8 cellular contexts compared by ENCODE assay signal in the genomic region with DNA sequence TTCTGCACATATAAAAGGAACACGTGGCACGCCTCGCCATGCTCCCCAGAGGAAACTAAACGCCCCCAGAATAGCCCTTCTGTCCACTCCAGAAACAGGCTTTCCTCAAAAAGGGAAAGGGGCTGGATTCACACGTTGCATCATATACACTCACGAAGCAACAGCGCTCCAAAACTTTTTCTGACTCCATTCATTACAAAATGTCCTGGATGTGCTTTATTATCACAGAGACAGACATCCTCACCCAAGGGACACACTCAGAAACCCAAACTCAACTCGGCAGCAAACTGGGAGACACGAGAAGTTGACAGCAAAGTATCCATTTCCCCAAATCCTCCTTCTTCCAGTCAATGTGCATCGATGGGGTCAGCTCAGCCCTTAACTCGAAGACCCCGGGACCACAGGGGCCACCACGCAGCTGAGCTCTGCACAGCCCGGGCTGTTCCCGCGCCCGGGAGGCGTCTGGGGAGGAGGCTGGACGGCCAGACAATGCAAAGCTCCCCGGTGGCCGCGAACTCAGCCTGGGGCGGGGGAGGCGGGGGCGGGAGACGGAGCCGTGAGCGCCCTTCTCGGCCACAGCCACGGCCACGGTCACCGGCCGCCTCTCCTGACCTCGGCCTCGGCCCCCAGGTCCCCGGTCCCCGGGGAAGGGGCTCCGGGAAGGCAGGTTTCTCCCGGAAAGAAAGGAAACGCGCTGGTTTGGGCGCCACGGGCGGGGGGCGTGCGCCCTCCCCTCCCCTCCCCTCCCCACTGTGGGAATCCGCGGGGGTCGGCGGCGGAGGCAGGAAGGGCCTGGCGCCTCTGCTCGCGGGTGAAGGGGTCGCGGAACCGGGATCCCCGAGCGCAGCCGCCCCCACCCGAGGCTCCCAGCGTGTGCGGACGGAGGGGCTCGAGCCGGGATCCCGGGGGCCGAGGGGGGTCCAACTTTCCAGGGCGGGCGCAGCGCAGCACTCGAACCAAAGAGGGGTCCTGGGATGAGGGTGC. TPM values are rescaled to one million over a fixed set of nuclear protein-coding genes. Genes with fewer than 3 reads are reported as not detected.
DNase-seq lines count a peak whose midpoint lies in the region; ATAC-seq and TF ChIP-seq lines count a peak whose summit lies in the region.

No MANE protein-coding gene starts in this region.

- no peak for ATAC-seq in activated CD8-positive, alpha-beta T cell treated with anti-CD3 and anti-CD28 coated beads for 36 hours
- ATAC-seq in right cardiac atrium = peak; percentile 7 to 45
- ATAC-seq in HG02840 (IDR thresholded peaks at IDR 0.05; ENCODE audit: low FRiP score, unreplicated experiment) = no peak

- intact Hi-C loops in activated CD8-positive, alpha-beta T cell treated with anti-CD3 and anti-CD28 coated beads for 36 hours (cut with micrococcal nuclease) = loop anchor here (5.0 kb wide), 1 partner anchor 181 kb away; no protein-coding TSS in a partner anchor
- intact Hi-C loops in right cardiac atrium (cut with DNase I) = loop anchor here in 2 of 4 donors (5.0 kb wide), 3 partner anchors 96 to 181 kb away; no protein-coding TSS in a partner anchor

- peak overlapping the region; percentile 47 for H3K4me3 Mint-ChIP-seq in activated CD8-positive, alpha-beta T cell treated with anti-CD3 and anti-CD28 coated beads for 36 hours

- H3K4me1 ChIP-seq in right cardiac atrium (ENCODE audit: control insufficient read depth, insufficient read depth, low read length) = no peaks in the 10 kb centered on the region

- CTCF ChIA-PET in activated CD8-positive, alpha-beta T cell treated with anti-CD3 and anti-CD28 coated beads for 36 hours (lab: Charles Lee) = interaction anchor here (1.1 to 3.5 kb wide), 4 partner anchors 13 to 182 kb away, joined by 4 to 63 read pairs (median 30); no protein-coding TSS in a partner anchor

- H3K27ac ChIP-seq in right cardiac atrium (ENCODE audit: low read length) (no peak overlapping the region), skin epidermis (peak overlapping the region; percentile 58 to 91 (median 82))

- WGBS in right cardiac atrium = 1% methylated on average over 72 of the region's 72 CpGs

- DNase-seq in NCI-H82 (lab: John Stamatoyannopoulos, UW) = peak; percentile 76
- DNase-seq in NCI-H82 treated with DMSO at 0.1 percent for 48 hours (lab: John Stamatoyannopoulos, UW; ENCODE audit: unreplicated experiment) = no peak
- DNase-seq in activated CD8-positive, alpha-beta T cell treated with anti-CD3 and anti-CD28 coated beads for 36 hours = no peak
- DNase-seq in right cardiac atrium = peak; percentile 42 to 77 (median 70)
- no peak for DNase-seq in NCI-H2196 treated with DMSO at 0.1 percent for 48 hours (lab: John Stamatoyannopoulos, UW; ENCODE audit: unreplicated experiment)
- DNase-seq in NCI-H2081 treated with DMSO at 0.1 percent for 48 hours (lab: John Stamatoyannopoulos, UW) = no peak

- POLR2A ChIA-PET in activated CD8-positive, alpha-beta T cell treated with anti-CD3 and anti-CD28 coated beads for 36 hours (lab: Charles Lee) = interaction anchor here (1.1 to 1.2 kb wide), 2 partner anchors 19 to 196 kb away, joined by 4 read pairs; a partner anchor contains a TSS

- TF ChIP-seq CTCF in activated CD8-positive, alpha-beta T cell treated with anti-CD3 and anti-CD28 coated beads for 36 hours (IDR thresholded peaks at IDR 0.05) = no peak

- H3K36me3 Mint-ChIP-seq in activated CD8-positive, alpha-beta T cell treated with anti-CD3 and anti-CD28 coated beads for 36 hours (ENCODE audit: low read depth) = no peaks in the 10 kb centered on the region

- H3K4me1 Mint-ChIP-seq in activated CD8-positive, alpha-beta T cell treated with anti-CD3 and anti-CD28 coated beads for 36 hours (ENCODE audit: low read depth) = peaks cover 11% of the 10 kb centered on the region

- H3K27me3 ChIP-seq in right cardiac atrium (ENCODE audit: control insufficient read depth, insufficient read depth) = no peaks in the 10 kb centered on the region

- no peak overlapping the region for H3K27ac Mint-ChIP-seq in activated CD8-positive, alpha-beta T cell treated with anti-CD3 and anti-CD28 coated beads for 36 hours

- no peaks in the 10 kb centered on the region for H3K9me3 Mint-ChIP-seq in activated CD8-positive, alpha-beta T cell treated with anti-CD3 and anti-CD28 coated beads for 36 hours

- peaks cover 31% of the 10 kb centered on the region for H3K27me3 Mint-ChIP-seq in activated CD8-positive, alpha-beta T cell treated with anti-CD3 and anti-CD28 coated beads for 36 hours

- no peaks in the 10 kb centered on the region for H3K9me3 ChIP-seq in right cardiac atrium (ENCODE audit: control insufficient read depth, low read length)

- H3K4me3 ChIP-seq in right cardiac atrium (ENCODE audit: low read length) = peak overlapping the region; percentile 93
- H3K4me3 ChIP-seq in skin epidermis = peak overlapping the region; percentile 58 to 75 (median 67)

RNA-seq across cellular contexts. Expression of a gene that starts 1.2 kb away (rescaled TPM):
- total RNA-seq in activated CD8-positive, alpha-beta T cell treated with anti-CD3 and anti-CD28 coated beads for 36 hours = 1 to 10 TPM; 1.2 to 1.4 TPM
- total RNA-seq in right cardiac atrium = 10 to 100 TPM; 14.7 to 21.8 (median 17.3) TPM
- 11.6 TPM for polyA plus RNA-seq in right cardiac atrium

RNA-seq across cellular contexts. Expression of a gene that starts 18.5 kb away (rescaled TPM):
- 10 to 100 TPM in 1 of 2 experiments, 1 to 10 TPM in 1; 8.8 to 10.2 TPM for total RNA-seq in activated CD8-positive, alpha-beta T cell treated with anti-CD3 and anti-CD28 coated beads for 36 hours
- 10 to 100 TPM; 13.9 to 16.1 (median 14.4) TPM for total RNA-seq in right cardiac atrium
- polyA plus RNA-seq in right cardiac atrium = 14.2 TPM

Comparison
In these comparisons a context has a peak if more than half of its experiments do, and no peak if none do; other contexts are left out.
1. DNase-seq: peak in NCI-H82 (single experiment) and right cardiac atrium (3 of 3); none in NCI-H82 treated with DMSO at 0.1 percent for 48 hours (single experiment), activated CD8-positive, alpha-beta T cell treated with anti-CD3 and anti-CD28 coated beads for 36 hours (single experiment), NCI-H2196 treated with DMSO at 0.1 percent for 48 hours (single experiment) and NCI-H2081 treated with DMSO at 0.1 percent for 48 hours (single experiment).
2. ATAC-seq: peak in right cardiac atrium (2 of 2); none in activated CD8-positive, alpha-beta T cell treated with anti-CD3 and anti-CD28 coated beads for 36 hours (single experiment) and HG02840 (single experiment).
3. RNA of a gene that starts 1.2 kb away (total RNA-seq): 14.7 to 21.8 TPM in right cardiac atrium; 1.2 to 1.4 TPM in activated CD8-positive, alpha-beta T cell treated with anti-CD3 and anti-CD28 coated beads for 36 hours; every median in the first group is over 4 times any median in the second.